ENCODE assay signal across 9 cellular contexts in genomic region chrX:48769230-48769629, GRCh38. TPM values are rescaled to one million over a fixed set of nuclear protein-coding genes. Genes with fewer than 3 reads are reported as not detected.
"Had no signal": no experiment of that assay in that cellular context is flagged by ENCODE, and none has a peak within 500 bp of the region (broad histone marks: within the 10 kb centered on the region; RNA-seq: fewer than 3 reads in every experiment).

No MANE protein-coding gene starts in this region.

- ATAC-seq: GM12878 had no signal

- FAIRE-seq: G401.6, GM12878, GM12891, GM12892, GM18507, GM19239 had no signal

- H3K4me3 ChIP-seq: GM12878 had no signal

- DNase-seq: GDM1, GF-D8 had no signal

RNA-seq across cellular contexts. Expression of gene GLOD5, which starts 7.7 kb away (rescaled TPM):
- total RNA-seq: G401, GM12878 had no signal
- polyA plus RNA-seq: GM12878 had no signal

RNA-seq across cellular contexts. Expression of gene GATA1, which starts 17.2 kb away (rescaled TPM):
- total RNA-seq: G401 had no signal

RNA-seq across cellular contexts. Expression of gene ERAS, which starts 57.1 kb away (rescaled TPM):
- total RNA-seq: GM12878 had no signal
- polyA plus RNA-seq: GM12878 had no signal
